Comparison of ENCODE assay signal across 23 cellular contexts in genomic region chr14:59261334-59261733, GRCh38.
DNase-seq lines count a peak whose midpoint lies in the region; ATAC-seq, FAIRE-seq and TF ChIP-seq lines count a peak whose summit lies in the region.
"Had no signal": no experiment of that assay in that cellular context is flagged by ENCODE, and none has a peak within 500 bp of the region (broad histone marks: within the 10 kb centered on the region; RNA-seq: fewer than 3 reads in every experiment).

No MANE protein-coding gene starts in this region.

- intact Hi-C loops in left ventricle myocardium inferior (cut with micrococcal nuclease) (no loop called here), heart left ventricle (cut with DNase I) (loop anchor here in 1 of 10 donors (5.0 kb wide), 1 partner anchor 36 kb away; no protein-coding TSS in a partner anchor)

- DNase-seq in left ventricle myocardium inferior (no peak), heart left ventricle (no peak), LNCaP clone FGC (ENCODE audit: low read depth) (no peak), urothelium cell line (ENCODE audit: low spot score) (no peak), NCI-H1092 (lab: John Stamatoyannopoulos, UW) (no peak)
- DNase-seq: 8988T; ACHN; AML-193; BE2C; CD4-positive, alpha-beta T cell; CD8-positive, alpha-beta memory T cell; DMS 273 treated with DMSO at 0.1 percent for 48 hours; DND-41; HFFc6 had no signal

- TF ChIP-seq CTCF in left ventricle myocardium inferior (IDR thresholded peaks at IDR 0.05; ENCODE audit: borderline replicate concordance) (no peak), heart left ventricle (IDR thresholded peaks at IDR 0.05) (no peak), LNCaP clone FGC (IDR thresholded peaks at IDR 0.05; ENCODE audit: control insufficient read depth, extremely low read depth, insufficient read depth) (0 out of 2 replicates have a peak, but pooled peaks have one; percentile 3), VCaP (conservative IDR thresholded peaks at IDR 0.05) (no peak)

- no peak for TF ChIP-seq POLR2A in heart left ventricle (IDR thresholded peaks at IDR 0.05)

- FAIRE-seq in urothelium cell line (lab: Jason Lieb, UNC), result peak; percentile 44
- FAIRE-seq: A549, D721Med, G401.6, H54 had no signal

- peak overlapping the region; percentile 11 for H3K27ac ChIP-seq in left ventricle myocardium inferior (replicated peaks)
- no peak overlapping the region for H3K27ac ChIP-seq in heart left ventricle
- peak overlapping the region; percentile 75 for H3K27ac ChIP-seq in VCaP
- H3K27ac ChIP-seq: A549; BLaER1 treated with 17β-estradiol and CSF1 and Interleukin-3, amounts not matched to agents 10 nM and 100 nM had no signal

- peaks cover 29% of the 10 kb centered on the region for H3K36me3 ChIP-seq in left ventricle myocardium inferior
- H3K36me3 ChIP-seq in heart left ventricle, result peaks cover 0 to 31% (median 16%) of the 10 kb centered on the region in 9 donors
- H3K36me3 ChIP-seq: BE2C had no signal

- WGBS in heart left ventricle, 4 donors, result 76 to 86% (median 80%) methylated on average over 3 of the region's 3 CpGs

- ATAC-seq in heart left ventricle (no peak), GM18858 (IDR thresholded peaks at IDR 0.05; ENCODE audit: unreplicated experiment) (no peak)
- ATAC-seq: A549, GM23338 had no signal

- H3K27me3 ChIP-seq in left ventricle myocardium inferior (ENCODE audit: low read depth) (no peaks in the 10 kb centered on the region), heart left ventricle (no peaks in the 10 kb centered on the region)
- H3K27me3 ChIP-seq: BE2C; BLaER1 treated with 17β-estradiol and CSF1 and Interleukin-3, amounts not matched to agents 10 nM and 100 nM had no signal

- H3K4me3 ChIP-seq in left ventricle myocardium inferior (no peak overlapping the region), heart left ventricle (no peak overlapping the region), LNCaP clone FGC (ENCODE audit: low read depth, low read length) (no peak overlapping the region)
- H3K4me3 ChIP-seq: A549; BLaER1 treated with 17β-estradiol and CSF1 and Interleukin-3, amounts not matched to agents 10 nM and 100 nM; GM23338; HAP-1 had no signal

- H3K9me3 ChIP-seq in left ventricle myocardium inferior (replicated peaks) (no peaks in the 10 kb centered on the region), heart left ventricle (no peaks in the 10 kb centered on the region)
- H3K9me3 ChIP-seq: A549, BE2C, HAP-1 had no signal

- H3K4me1 ChIP-seq in left ventricle myocardium inferior, result peaks cover 72% of the 10 kb centered on the region
- peaks cover 2 to 52% (median 21%) of the 10 kb centered on the region in 12 donors for H3K4me1 ChIP-seq in heart left ventricle
- H3K4me1 ChIP-seq: BE2C, HAP-1 had no signal

Comparison
In these comparisons a context has a peak if more than half of its experiments do, and no peak if none do; other contexts are left out.
1. H3K27ac ChIP-seq: peak in left ventricle myocardium inferior (single experiment) and VCaP (single experiment); none in heart left ventricle (0 of 12).